ENCODE assay signal across 23 cellular contexts in the genomic region with DNA sequence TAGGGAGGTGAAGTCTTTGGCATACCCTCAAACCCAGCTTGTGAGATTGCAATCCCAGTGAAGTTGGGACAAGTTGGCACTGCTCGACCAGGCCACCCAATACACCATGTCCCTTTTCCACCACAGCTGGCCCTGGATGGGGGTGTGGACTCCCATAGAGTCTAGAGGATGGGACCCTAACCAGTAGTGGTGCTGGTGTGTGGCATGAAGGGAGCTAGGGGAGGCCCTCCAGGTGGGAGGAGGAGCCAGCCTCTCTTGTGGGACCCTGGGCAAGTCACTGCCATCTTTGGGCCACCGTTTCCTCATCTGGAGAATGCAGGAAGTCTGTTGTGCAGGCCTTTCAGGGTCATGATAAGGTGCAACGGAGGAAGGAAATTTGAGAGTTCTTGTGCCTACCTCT.
DNase-seq lines count a peak whose midpoint lies in the region; ATAC-seq and TF ChIP-seq lines count a peak whose summit lies in the region.
"Had no signal": no experiment of that assay in that cellular context is flagged by ENCODE, and none has a peak within 500 bp of the region (broad histone marks: within the 10 kb centered on the region; RNA-seq: fewer than 3 reads in every experiment).

No MANE protein-coding gene starts in this region.

- ATAC-seq in upper lobe of right lung, result peak; percentile 28
- ATAC-seq: A549, GM12878 had no signal

- peaks cover 0 to 3% (median 0%) of the 10 kb centered on the region in 4 donors for H3K9me3 ChIP-seq in esophagus muscularis mucosa
- peaks cover 4% of the 10 kb centered on the region for H3K9me3 ChIP-seq in osteoblast (ENCODE audit: low read depth, low read length)
- H3K9me3 ChIP-seq in upper lobe of right lung, result no peaks in the 10 kb centered on the region
- H3K9me3 ChIP-seq: BLaER1 had no signal

- no peaks in the 10 kb centered on the region for H3K27me3 ChIP-seq in esophagus muscularis mucosa
- no peaks in the 10 kb centered on the region for H3K27me3 ChIP-seq in osteoblast (ENCODE audit: insufficient read depth, low read length)
- no peaks in the 10 kb centered on the region for H3K27me3 ChIP-seq in upper lobe of right lung
- H3K27me3 ChIP-seq: BE2C, BLaER1 had no signal

- H3K27me3 Mint-ChIP-seq in activated naive CD4-positive, alpha-beta T cell treated with anti-CD3 and anti-CD28 coated beads, Interleukin-2, amount 10 ng/mL, durations not matched to agents 7 days and 5 days, result no peaks in the 10 kb centered on the region
- H3K27me3 Mint-ChIP-seq: CD4-positive, alpha-beta memory T cell; CD4-positive, CD25-positive, alpha-beta regulatory T cell; CD8-positive, alpha-beta memory T cell had no signal

- no peak overlapping the region for H2AFZ ChIP-seq in osteoblast (ENCODE audit: low read length)

- no peak overlapping the region for H3K27ac ChIP-seq in esophagus muscularis mucosa (replicated peaks in 1 of 4)
- H3K27ac ChIP-seq in osteoblast (ENCODE audit: low read depth, low read length), result no peak overlapping the region
- no peak overlapping the region for H3K27ac ChIP-seq in upper lobe of right lung
- H3K27ac ChIP-seq: 22Rv1, A549, BLaER1 had no signal

- TF ChIP-seq POLR2A in esophagus muscularis mucosa (IDR thresholded peaks at IDR 0.05; ENCODE audit: low read depth), result no peak

- no peaks in the 10 kb centered on the region for H3K79me2 ChIP-seq in osteoblast (ENCODE audit: insufficient read depth, low read length)

- no peak overlapping the region for H3K4me2 ChIP-seq in osteoblast (ENCODE audit: insufficient read depth, low read length)
- H3K4me2 ChIP-seq: A549, BLaER1 had no signal

- no peak overlapping the region for H3K4me3 ChIP-seq in esophagus muscularis mucosa
- no peak overlapping the region for H3K4me3 ChIP-seq in osteoblast (ENCODE audit: insufficient read depth, low read length)
- H3K4me3 ChIP-seq in upper lobe of right lung, result no peak overlapping the region
- H3K4me3 ChIP-seq: A549, BLaER1, GM12878 had no signal

- H3K4me3 Mint-ChIP-seq in activated naive CD4-positive, alpha-beta T cell treated with anti-CD3 and anti-CD28 coated beads, Interleukin-2, amount 10 ng/mL, durations not matched to agents 7 days and 5 days, result no peak overlapping the region
- H3K4me3 Mint-ChIP-seq: CD14-positive monocyte; CD4-positive, CD25-positive, alpha-beta regulatory T cell had no signal

- H3K4me1 ChIP-seq in esophagus muscularis mucosa, result no peaks in the 10 kb centered on the region
- no peaks in the 10 kb centered on the region for H3K4me1 ChIP-seq in osteoblast (ENCODE audit: insufficient read depth, low read length)
- H3K4me1 ChIP-seq in upper lobe of right lung, result no peaks in the 10 kb centered on the region
- H3K4me1 ChIP-seq: A549, BE2C, BLaER1 had no signal

- H3K9me3 Mint-ChIP-seq in activated naive CD4-positive, alpha-beta T cell treated with anti-CD3 and anti-CD28 coated beads, Interleukin-2, amount 10 ng/mL, durations not matched to agents 7 days and 5 days, result peaks cover 27% of the 10 kb centered on the region

- H3K36me3 ChIP-seq in esophagus muscularis mucosa (no peaks in the 10 kb centered on the region), osteoblast (ENCODE audit: insufficient read depth, low read length) (no peaks in the 10 kb centered on the region), upper lobe of right lung (no peaks in the 10 kb centered on the region)
- H3K36me3 ChIP-seq: BE2C, BLaER1 had no signal

- whole genome bisulfite sequencing in esophagus muscularis mucosa, result 41% methylated on average over 3 of the region's 3 CpGs

- DNase-seq in esophagus muscularis mucosa (ENCODE audit: extremely low spot score) (peak; percentile 84), osteoblast (ENCODE audit: insufficient read length, low spot score, missing footprints) (peak; percentile 76), upper lobe of right lung (no peak), AG08395 (ENCODE audit: low spot score) (no peak)
- no peak for DNase-seq in activated naive CD4-positive, alpha-beta T cell treated with anti-CD3 and anti-CD28 coated beads, Interleukin-2, amount 10 ng/mL, durations not matched to agents 7 days and 5 days
- DNase-seq: BE2C; C1 segment of cervical spinal cord; CD4-positive, alpha-beta memory T cell; CD4-positive, CD25-positive, alpha-beta regulatory T cell; CD8-positive, alpha-beta memory T cell; COR-L47; DMS 273 treated with DMSO at 0.1 percent for 48 hours; DMS153; DMS53; DMS79; DND-41; EL; GDM1 had no signal

- intact Hi-C loops in esophagus muscularis mucosa (cut with DNase I) (no loop called here), upper lobe of right lung (cut with DNase I) (no loop called here)

- no peak for TF ChIP-seq CTCF in esophagus muscularis mucosa (IDR thresholded peaks at IDR 0.05)
- no peak for TF ChIP-seq CTCF in osteoblast (IDR thresholded peaks at IDR 0.05; ENCODE audit: extremely low read depth, low read depth, low read length)
- TF ChIP-seq CTCF in upper lobe of right lung (IDR thresholded peaks at IDR 0.05), result no peak

- H3K27ac Mint-ChIP-seq in activated naive CD4-positive, alpha-beta T cell treated with anti-CD3 and anti-CD28 coated beads, Interleukin-2, amount 10 ng/mL, durations not matched to agents 7 days and 5 days, result no peak overlapping the region
- H3K27ac Mint-ChIP-seq: CD14-positive monocyte; CD4-positive, alpha-beta memory T cell; CD4-positive, CD25-positive, alpha-beta regulatory T cell; CD8-positive, alpha-beta memory T cell had no signal

- CTCF ChIA-PET in activated naive CD4-positive, alpha-beta T cell treated with anti-CD3 and anti-CD28 coated beads, Interleukin-2, amount 10 ng/mL, durations not matched to agents 7 days and 5 days (lab: Charles Lee), result no interaction called here

- H4K20me1 ChIP-seq in osteoblast (ENCODE audit: insufficient read depth, low read length), result no peaks in the 10 kb centered on the region
- H4K20me1 ChIP-seq: BLaER1 had no signal

- H3K36me3 Mint-ChIP-seq in activated naive CD4-positive, alpha-beta T cell treated with anti-CD3 and anti-CD28 coated beads, Interleukin-2, amount 10 ng/mL, durations not matched to agents 7 days and 5 days, result no peaks in the 10 kb centered on the region
- H3K36me3 Mint-ChIP-seq: CD14-positive monocyte; CD4-positive, CD25-positive, alpha-beta regulatory T cell; CD8-positive, alpha-beta memory T cell had no signal

- H3K4me1 Mint-ChIP-seq in activated naive CD4-positive, alpha-beta T cell treated with anti-CD3 and anti-CD28 coated beads, Interleukin-2, amount 10 ng/mL, durations not matched to agents 7 days and 5 days, result no peaks in the 10 kb centered on the region
- H3K4me1 Mint-ChIP-seq: CD14-positive monocyte; CD4-positive, alpha-beta memory T cell; CD4-positive, CD25-positive, alpha-beta regulatory T cell had no signal

- TF ChIP-seq EP300 in esophagus muscularis mucosa (IDR thresholded peaks at IDR 0.05), result no peak

Comparison
In these comparisons a context has a peak if more than half of its experiments do, and no peak if none do; other contexts are left out.
1. DNase-seq: peak in esophagus muscularis mucosa (single experiment) and osteoblast (single experiment); none in upper lobe of right lung (single experiment), activated naive CD4-positive, alpha-beta T cell treated with anti-CD3 and anti-CD28 coated beads, Interleukin-2, amount 10 ng/mL, durations not matched to agents 7 days and 5 days (single experiment) and AG08395 (single experiment).